In the genomic region with DNA sequence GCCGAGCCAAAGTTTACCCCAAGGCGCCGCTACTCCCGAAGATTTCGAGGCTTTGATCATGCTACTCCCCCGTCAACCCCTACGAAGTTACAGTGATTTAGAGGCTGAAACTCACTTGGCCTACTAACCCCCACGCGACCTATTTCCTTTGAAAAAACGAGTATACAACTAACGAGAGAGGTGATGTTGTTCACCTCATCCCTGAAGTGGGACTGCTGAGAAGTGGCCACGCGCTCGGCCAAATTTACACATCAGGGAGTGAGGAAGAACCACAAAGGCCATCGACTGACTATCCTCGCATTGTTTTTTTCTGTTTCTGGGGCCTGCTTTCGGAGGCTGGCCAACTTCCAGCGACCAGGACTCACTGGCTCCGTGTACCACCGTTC, we compare ENCODE assay signal across 17 cellular contexts. TPM values are rescaled to one million over a fixed set of nuclear protein-coding genes. Genes with fewer than 3 reads are reported as not detected.
A peak's percentile ranks its signal among the peaks of the same experiment; 100 is the strongest.
DNase-seq lines count a peak whose midpoint lies in the region; ATAC-seq, FAIRE-seq and TF ChIP-seq lines count a peak whose summit lies in the region.
"Had no signal": no experiment of that assay in that cellular context is flagged by ENCODE, and none has a peak within 500 bp of the region (broad histone marks: within the 10 kb centered on the region; RNA-seq: fewer than 3 reads in every experiment).

No MANE protein-coding gene starts in this region.

- H3K4me3 ChIP-seq in endothelial cell of umbilical vein (replicated peaks in 1 of 3; ENCODE audit: insufficient read depth in 1 of 3, low read depth in 1 of 3, low read length in 3 of 3) = no peak overlapping the region
- H3K4me3 ChIP-seq in rectal smooth muscle tissue (ENCODE audit: low read length) = peak overlapping the region; percentile 16
- H3K4me3 ChIP-seq in smooth muscle cell = no peak overlapping the region
- H3K4me3 ChIP-seq: A549 had no signal

- dilution Hi-C loops in endothelial cell of umbilical vein (cut with MboI; ENCODE audit: extremely low pct_ligation_motif_present, low sequenced_read_pairs) = no loop called here

- POLR2A ChIA-PET in activated CD4-positive, alpha-beta T cell treated with anti-CD3 and anti-CD28 coated beads, Interleukin-2, amount 10 ng/mL, durations not matched to agents 7 days and 5 days (lab: Charles Lee) = no interaction called here
- POLR2A ChIA-PET in activated CD4-positive, alpha-beta memory T cell treated with anti-CD3 and anti-CD28 coated beads, Interleukin-2, amount 10 ng/mL, durations not matched to agents 7 days and 5 days (lab: Charles Lee) = no interaction called here
- POLR2A ChIA-PET in endothelial cell of umbilical vein (lab: Charles Lee) = no interaction called here

- H3K79me2 ChIP-seq in endothelial cell of umbilical vein (ENCODE audit: control insufficient read depth, insufficient read depth, low read length) = no peaks in the 10 kb centered on the region
- H3K79me2 ChIP-seq in smooth muscle cell (ENCODE audit: low read depth) = no peaks in the 10 kb centered on the region

- no peak for ATAC-seq in HG02938 (IDR thresholded peaks at IDR 0.05; ENCODE audit: unreplicated experiment)
- ATAC-seq: A549 had no signal

- no peaks in the 10 kb centered on the region for H3K36me3 Mint-ChIP-seq in activated CD4-positive, alpha-beta T cell treated with anti-CD3 and anti-CD28 coated beads, Interleukin-2, amount 10 ng/mL, durations not matched to agents 7 days and 5 days (ENCODE audit: low read depth)
- H3K36me3 Mint-ChIP-seq in activated CD4-positive, alpha-beta memory T cell treated with anti-CD3 and anti-CD28 coated beads, Interleukin-2, amount 10 ng/mL, durations not matched to agents 7 days and 5 days (ENCODE audit: low read depth) = no peaks in the 10 kb centered on the region

- peak overlapping the region; percentile 7 for H2AFZ ChIP-seq in endothelial cell of umbilical vein (ENCODE audit: low read depth, low read length)
- no peak overlapping the region for H2AFZ ChIP-seq in smooth muscle cell (ENCODE audit: low read depth)

- H3K9me1 ChIP-seq in endothelial cell of umbilical vein (replicated peaks; ENCODE audit: control insufficient read depth, extremely low read depth, insufficient read depth, low read length) = no peaks in the 10 kb centered on the region

- no peak for TF ChIP-seq CTCF in endothelial cell of umbilical vein (IDR thresholded peaks at IDR 0.05; ENCODE audit: extremely low read depth in 1 of 2, insufficient read depth in 1 of 2, low read depth in 1 of 2, low read length in 2 of 2)
- TF ChIP-seq CTCF in smooth muscle cell (IDR thresholded peaks at IDR 0.05; ENCODE audit: borderline replicate concordance, insufficient read depth, poor library complexity, severe bottlenecking) = no peak

- BruUV-seq in endothelial cell of umbilical vein (replicated peaks; lab: Mats Ljungman, UMichigan) = no TSS peak

- no peaks in the 10 kb centered on the region for H3K9me3 Mint-ChIP-seq in activated CD4-positive, alpha-beta T cell treated with anti-CD3 and anti-CD28 coated beads, Interleukin-2, amount 10 ng/mL, durations not matched to agents 7 days and 5 days
- no peaks in the 10 kb centered on the region for H3K9me3 Mint-ChIP-seq in activated CD4-positive, alpha-beta memory T cell treated with anti-CD3 and anti-CD28 coated beads, Interleukin-2, amount 10 ng/mL, durations not matched to agents 7 days and 5 days

- CTCF ChIA-PET in activated CD4-positive, alpha-beta T cell treated with anti-CD3 and anti-CD28 coated beads, Interleukin-2, amount 10 ng/mL, durations not matched to agents 7 days and 5 days (lab: Charles Lee) = interaction anchor here (0.6 to 0.9 kb wide), 2 partner anchors 16 to 340 kb away, joined by 3 read pairs; no protein-coding TSS in a partner anchor
- CTCF ChIA-PET in activated CD4-positive, alpha-beta memory T cell treated with anti-CD3 and anti-CD28 coated beads, Interleukin-2, amount 10 ng/mL, durations not matched to agents 7 days and 5 days (lab: Charles Lee) = interaction anchor here (0.6 to 1.3 kb wide), 5 partner anchors 12 to 154 kb away, joined by 3 to 7 read pairs (median 3); no protein-coding TSS in a partner anchor
- CTCF ChIA-PET in endothelial cell of umbilical vein (lab: Charles Lee) = interaction anchor here (0.9 to 1.3 kb wide), 3 partner anchors 8 to 19 kb away, joined by 3 read pairs; no protein-coding TSS in a partner anchor

- H3K27ac Mint-ChIP-seq in activated CD4-positive, alpha-beta T cell treated with anti-CD3 and anti-CD28 coated beads, Interleukin-2, amount 10 ng/mL, durations not matched to agents 7 days and 5 days = no peak overlapping the region
- no peak overlapping the region for H3K27ac Mint-ChIP-seq in activated CD4-positive, alpha-beta memory T cell treated with anti-CD3 and anti-CD28 coated beads, Interleukin-2, amount 10 ng/mL, durations not matched to agents 7 days and 5 days

- FAIRE-seq in endothelial cell of umbilical vein (lab: Jason Lieb, UNC) = no peak
- FAIRE-seq: A549, GM12892, GM19239 had no signal

- no peak for DNase-seq in activated CD4-positive, alpha-beta T cell treated with anti-CD3 and anti-CD28 coated beads, Interleukin-2, amount 10 ng/mL, durations not matched to agents 7 days and 5 days
- no peak for DNase-seq in activated CD4-positive, alpha-beta T cell treated with anti-CD3 and anti-CD28 coated beads for 1 hour
- DNase-seq in activated CD4-positive, alpha-beta memory T cell treated with anti-CD3 and anti-CD28 coated beads, Interleukin-2, amount 10 ng/mL, durations not matched to agents 7 days and 5 days = no peak
- DNase-seq in endothelial cell of umbilical vein (ENCODE audit: low read depth, low spot score) (no peak), smooth muscle cell (lab: John Stamatoyannopoulos, UW; ENCODE audit: unreplicated experiment) (no peak), Ammon's horn (ENCODE audit: low spot score) (no peak)
- DNase-seq: DMS79, HCEC 1CT, NCI-H1092 treated with DMSO at 0.1 percent for 48 hours, NCI-H526 treated with DMSO at 0.1 percent for 48 hours, SHP77 treated with DMSO at 0.1 percent for 48 hours had no signal

- H3K27me3 ChIP-seq in endothelial cell of umbilical vein (ENCODE audit: control insufficient read depth in 2 of 2, insufficient read depth in 2 of 2, low read length in 2 of 2) = peaks cover 2 to 4% of the 10 kb centered on the region in 2 experiments
- no peaks in the 10 kb centered on the region for H3K27me3 ChIP-seq in rectal smooth muscle tissue (ENCODE audit: control insufficient read depth, insufficient read depth, low read length)
- no peaks in the 10 kb centered on the region for H3K27me3 ChIP-seq in smooth muscle cell (ENCODE audit: low read depth)

- H3K9ac ChIP-seq in endothelial cell of umbilical vein (replicated peaks; ENCODE audit: extremely low read depth, insufficient read depth, low read length) = no peak overlapping the region
- no peak overlapping the region for H3K9ac ChIP-seq in rectal smooth muscle tissue (ENCODE audit: low read length)
- no peak overlapping the region for H3K9ac ChIP-seq in smooth muscle cell (ENCODE audit: low read depth)

- intact Hi-C loops in endothelial cell of umbilical vein (cut with micrococcal nuclease) = no loop called here

- no peaks in the 10 kb centered on the region for H3K36me3 ChIP-seq in endothelial cell of umbilical vein (ENCODE audit: control insufficient read depth in 2 of 2, extremely low read depth in 1 of 2, insufficient read depth in 2 of 2, low read length in 2 of 2)
- H3K36me3 ChIP-seq in rectal smooth muscle tissue (ENCODE audit: control insufficient read depth, insufficient read depth, low read length) = no peaks in the 10 kb centered on the region
- no peaks in the 10 kb centered on the region for H3K36me3 ChIP-seq in smooth muscle cell (ENCODE audit: low read depth)
- H3K36me3 ChIP-seq: adrenal gland had no signal

- H3F3A ChIP-seq in smooth muscle cell (ENCODE audit: low read depth) = no peaks in the 10 kb centered on the region

- H3K4me1 ChIP-seq in endothelial cell of umbilical vein (ENCODE audit: control insufficient read depth, extremely low read depth, insufficient read depth, low read length) (no peaks in the 10 kb centered on the region), rectal smooth muscle tissue (ENCODE audit: control insufficient read depth, insufficient read depth, low read length) (no peaks in the 10 kb centered on the region), smooth muscle cell (ENCODE audit: low read depth) (no peaks in the 10 kb centered on the region)
- H3K4me1 ChIP-seq: A549, adrenal gland had no signal

- no peak for TF ChIP-seq POLR2A in endothelial cell of umbilical vein (IDR thresholded peaks at IDR 0.05; ENCODE audit: low read depth, low read length)

- peak overlapping the region; percentile 53 for H3K4me3 Mint-ChIP-seq in activated CD4-positive, alpha-beta T cell treated with anti-CD3 and anti-CD28 coated beads, Interleukin-2, amount 10 ng/mL, durations not matched to agents 7 days and 5 days
- H3K4me3 Mint-ChIP-seq in activated CD4-positive, alpha-beta memory T cell treated with anti-CD3 and anti-CD28 coated beads, Interleukin-2, amount 10 ng/mL, durations not matched to agents 7 days and 5 days = peak overlapping the region; percentile 54

- 79% methylated on average over 19 of the region's 20 CpGs for WGBS in smooth muscle cell (ENCODE audit: low lambda C conversion rate)

- H4K20me1 ChIP-seq in endothelial cell of umbilical vein (replicated peaks; ENCODE audit: control insufficient read depth, extremely low read depth, insufficient read depth, low read length) = no peaks in the 10 kb centered on the region
- H4K20me1 ChIP-seq in smooth muscle cell (ENCODE audit: low read depth) = no peaks in the 10 kb centered on the region

- no peak overlapping the region for H3K4me2 ChIP-seq in endothelial cell of umbilical vein (ENCODE audit: insufficient read depth, low read length)
- no peak overlapping the region for H3K4me2 ChIP-seq in smooth muscle cell
- H3K4me2 ChIP-seq: A549 had no signal

- H3K9me3 ChIP-seq in endothelial cell of umbilical vein (replicated peaks; ENCODE audit: control insufficient read depth, insufficient read depth, low read length) (no peaks in the 10 kb centered on the region), smooth muscle cell (replicated peaks; ENCODE audit: low read depth) (no peaks in the 10 kb centered on the region)
- H3K9me3 ChIP-seq: A549, adrenal gland had no signal

- H3K27ac ChIP-seq in endothelial cell of umbilical vein (ENCODE audit: insufficient read depth, low read depth, low read length) = no peak overlapping the region
- no peak overlapping the region for H3K27ac ChIP-seq in rectal smooth muscle tissue (ENCODE audit: low read depth, low read length)
- H3K27ac ChIP-seq in smooth muscle cell (ENCODE audit: low read depth) = no peak overlapping the region
- H3K27ac ChIP-seq: A549, adrenal gland had no signal

- peaks cover 9% of the 10 kb centered on the region for H3K4me1 Mint-ChIP-seq in activated CD4-positive, alpha-beta T cell treated with anti-CD3 and anti-CD28 coated beads, Interleukin-2, amount 10 ng/mL, durations not matched to agents 7 days and 5 days
- H3K4me1 Mint-ChIP-seq in activated CD4-positive, alpha-beta memory T cell treated with anti-CD3 and anti-CD28 coated beads, Interleukin-2, amount 10 ng/mL, durations not matched to agents 7 days and 5 days = peaks cover 9% of the 10 kb centered on the region

- peaks cover 20% of the 10 kb centered on the region for H3K27me3 Mint-ChIP-seq in activated CD4-positive, alpha-beta T cell treated with anti-CD3 and anti-CD28 coated beads, Interleukin-2, amount 10 ng/mL, durations not matched to agents 7 days and 5 days
- H3K27me3 Mint-ChIP-seq in activated CD4-positive, alpha-beta memory T cell treated with anti-CD3 and anti-CD28 coated beads, Interleukin-2, amount 10 ng/mL, durations not matched to agents 7 days and 5 days = peaks cover 16% of the 10 kb centered on the region

RNA-seq across cellular contexts. Expression of a gene that starts 37.7 kb away (rescaled TPM):
- 10 to 100 TPM; 29.8 to 30.1 TPM for total RNA-seq in activated CD4-positive, alpha-beta T cell treated with anti-CD3 and anti-CD28 coated beads, Interleukin-2, amount 10 ng/mL, durations not matched to agents 7 days and 5 days
- 10 to 100 TPM; 30.5 to 30.9 TPM for total RNA-seq in activated CD4-positive, alpha-beta memory T cell treated with anti-CD3 and anti-CD28 coated beads, Interleukin-2, amount 10 ng/mL, durations not matched to agents 7 days and 5 days
- total RNA-seq in endothelial cell of umbilical vein = 59.2 and 61.8 TPM in 2 replicates
- 37.4 and 43.7 TPM in 2 replicates for polyA plus RNA-seq in endothelial cell of umbilical vein
- 39.0 and 45.1 TPM in 2 replicates for polyA plus RNA-seq in endothelial cell of umbilical vein (2011; cell fraction: cytosol; rRNA removed)
- polyA plus RNA-seq in endothelial cell of umbilical vein (2011; cell fraction: nucleus; rRNA removed) = 16.9 and 22.1 TPM in 2 replicates
- polyA plus RNA-seq in endothelial cell of umbilical vein (2012) = 49.0 and 57.0 TPM in 2 replicates
- 29.5 and 34.8 TPM in 2 replicates for polyA minus RNA-seq in endothelial cell of umbilical vein
- polyA minus RNA-seq in endothelial cell of umbilical vein (2011; cell fraction: cytosol; rRNA and poly(A)+ RNA removed) = 53.8 TPM
- 7.5 and 9.1 TPM in 2 replicates for polyA minus RNA-seq in endothelial cell of umbilical vein (2011; cell fraction: nucleus; rRNA and poly(A)+ RNA removed)
- 169 and 200 TPM in 2 replicates for total RNA-seq in smooth muscle cell
- 126 and 131 TPM in 2 replicates for polyA plus RNA-seq in smooth muscle cell
